ENCODE assay signal across 22 cellular contexts in genomic region chr3:105118905-105119304, GRCh38.
DNase-seq lines count a peak whose midpoint lies in the region; ATAC-seq and TF ChIP-seq lines count a peak whose summit lies in the region.
"Had no signal": no experiment of that assay in that cellular context is flagged by ENCODE, and none has a peak within 500 bp of the region (broad histone marks: within the 10 kb centered on the region; RNA-seq: fewer than 3 reads in every experiment).

No MANE protein-coding gene starts in this region.

- H3K36me3 Mint-ChIP-seq in mesothelial cell of epicardium: peaks cover 2% of the 10 kb centered on the region

- intact Hi-C loops in Right ventricle myocardium inferior (cut with DNase I): no loop called here

- no peak for ATAC-seq in Right ventricle myocardium inferior
- no peak for ATAC-seq in HG02759 (IDR thresholded peaks at IDR 0.05; ENCODE audit: unreplicated experiment)
- ATAC-seq: activated CD8-positive, alpha-beta T cell treated with anti-CD3 and anti-CD28 coated beads, Interleukin-2, amount 10 ng/mL, durations not matched to agents 7 days and 5 days; gastrocnemius medialis; left lobe of liver; WTC11 had no signal

- TF ChIP-seq CTCF in cardiac fibroblast (IDR thresholded peaks at IDR 0.05; ENCODE audit: low read depth, low read length) (no peak), kidney epithelial cell (IDR thresholded peaks at IDR 0.05; ENCODE audit: insufficient read depth, low read length, poor library complexity, severe bottlenecking) (no peak), mesothelial cell of epicardium (IDR thresholded peaks at IDR 0.05; ENCODE audit: unreplicated experiment) (no peak)

- H3K4me3 ChIP-seq in cardiac fibroblast (replicated peaks in 1 of 2; ENCODE audit: low read depth in 2 of 2, low read length in 2 of 2) (no peak overlapping the region), kidney epithelial cell (ENCODE audit: low read depth, low read length) (no peak overlapping the region)
- H3K4me3 ChIP-seq: gastrocnemius medialis, right lobe of liver, vagina had no signal

- H3K4me1 Mint-ChIP-seq in mesothelial cell of epicardium: no peaks in the 10 kb centered on the region
- H3K4me1 Mint-ChIP-seq: WTC11 had no signal

- H3K27me3 Mint-ChIP-seq in mesothelial cell of epicardium (ENCODE audit: low read depth): no peaks in the 10 kb centered on the region

- H3K9me3 Mint-ChIP-seq in mesothelial cell of epicardium: peaks cover 10% of the 10 kb centered on the region

- H3K27me3 ChIP-seq in kidney epithelial cell (ENCODE audit: control insufficient read depth, insufficient read depth, low read length): no peaks in the 10 kb centered on the region
- H3K27me3 ChIP-seq: gastrocnemius medialis, right lobe of liver, vagina had no signal

- DNase-seq in EH (ENCODE audit: low read depth) (peak; percentile 78), LoVo (ENCODE audit: low spot score) (peak; percentile 2), cardiac fibroblast (ENCODE audit: low read depth in 2 of 2) (peak; percentile 37 to 93), kidney epithelial cell (ENCODE audit: low read depth) (peak; percentile 14), mesothelial cell of epicardium (ENCODE audit: low spot score in 2 of 2, unreplicated experiment in 2 of 2) (no peak), DMS114 treated with DMSO at 0.1 percent for 48 hours (lab: John Stamatoyannopoulos, UW; ENCODE audit: unreplicated experiment) (no peak), Right ventricle myocardium inferior (ENCODE audit: missing footprints) (no peak)
- DNase-seq: activated CD8-positive, alpha-beta T cell treated with anti-CD3 and anti-CD28 coated beads, Interleukin-2, amount 10 ng/mL, durations not matched to agents 7 days and 5 days; Caco-2; caudate nucleus; gastrocnemius medialis; GF-D8; MM.1S; NCI-H1694; NCI-H2227 treated with DMSO at 0.1 percent for 48 hours; right lobe of liver; Right ventricle myocardium superior; stimulated activated CD4-positive, alpha-beta T cell treated with anti-CD3 and anti-CD28 coated beads, Interleukin-1b, Interleukin-23, amount 100 ng/mL, for 48 hours had no signal

- H3K36me3 ChIP-seq in kidney epithelial cell (ENCODE audit: control insufficient read depth, insufficient read depth, low read length): no peaks in the 10 kb centered on the region
- H3K36me3 ChIP-seq: gastrocnemius medialis, right lobe of liver, vagina had no signal

- H3K4me3 Mint-ChIP-seq in mesothelial cell of epicardium: no peak overlapping the region
- H3K4me3 Mint-ChIP-seq: activated CD8-positive, alpha-beta T cell treated with anti-CD3 and anti-CD28 coated beads, Interleukin-2, amount 10 ng/mL, durations not matched to agents 7 days and 5 days; WTC11 had no signal

- H3K27ac Mint-ChIP-seq in mesothelial cell of epicardium: no peak overlapping the region
- H3K27ac Mint-ChIP-seq: activated CD8-positive, alpha-beta T cell treated with anti-CD3 and anti-CD28 coated beads, Interleukin-2, amount 10 ng/mL, durations not matched to agents 7 days and 5 days; WTC11 had no signal

Comparison
In these comparisons a context has a peak if more than half of its experiments do, and no peak if none do; other contexts are left out.
1. DNase-seq: peak in EH (single experiment), LoVo (single experiment), cardiac fibroblast (2 of 2) and kidney epithelial cell (single experiment); none in mesothelial cell of epicardium (0 of 2), DMS114 treated with DMSO at 0.1 percent for 48 hours (single experiment) and Right ventricle myocardium inferior (single experiment).